Comparison of ENCODE assay signal across 1 cellular context in genomic region chr4:15043226-15043625, GRCh38.
TF ChIP-seq lines count a peak whose summit lies in the region.

No MANE protein-coding gene starts in this region.

TF ChIP-seq in WTC11, 78 proteins besides CTCF, POLR2A, EP300 and RAD21 (continued from another document):
- TF ChIP-seq AR (CRISPR knock-in tag; IDR thresholded peaks at IDR 0.05) (no peak), OVOL2 (CRISPR knock-in tag; IDR thresholded peaks at IDR 0.05; ENCODE audit: borderline replicate concordance) (no peak), ESRRA (CRISPR knock-in tag; IDR thresholded peaks at IDR 0.05; ENCODE audit: borderline replicate concordance) (no peak), IRF2 (CRISPR knock-in tag; IDR thresholded peaks at IDR 0.05; ENCODE audit: borderline replicate concordance, low read depth) (no peak), PRRX2 (CRISPR knock-in tag; IDR thresholded peaks at IDR 0.05) (no peak), CDX4 (CRISPR knock-in tag; IDR thresholded peaks at IDR 0.05; ENCODE audit: borderline replicate concordance) (no peak), NFYB (CRISPR knock-in tag; conservative IDR thresholded peaks at IDR 0.05; ENCODE audit: low read depth) (no peak), FOXJ3 (CRISPR knock-in tag; IDR thresholded peaks at IDR 0.05; ENCODE audit: borderline replicate concordance) (no peak)
